Comparison of ENCODE assay signal across 18 cellular contexts in the genomic region with DNA sequence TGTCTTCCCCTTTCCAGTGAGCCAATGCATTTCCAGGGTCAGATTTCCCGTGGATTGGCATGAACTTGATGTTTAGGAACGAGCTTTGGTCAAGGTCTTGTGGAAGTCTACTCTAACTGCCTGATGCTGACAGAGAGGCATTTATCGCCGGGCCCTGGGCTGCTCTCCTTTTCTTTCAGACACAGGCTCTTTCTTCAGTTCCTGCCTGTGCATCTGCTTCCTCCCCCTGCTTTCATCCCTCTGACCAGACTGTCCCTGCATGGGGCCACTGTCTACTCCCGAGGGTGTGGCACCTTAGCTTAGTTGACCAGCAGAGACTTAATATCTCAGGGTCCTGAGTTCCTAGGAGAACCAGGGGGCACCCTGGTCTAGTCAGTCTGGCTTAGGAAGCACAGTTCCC.
"Had no signal": no experiment of that assay in that cellular context is flagged by ENCODE, and none has a peak within 500 bp of the region (broad histone marks: within the 10 kb centered on the region; RNA-seq: fewer than 3 reads in every experiment).

No MANE protein-coding gene starts in this region.

- H3K36me3 ChIP-seq: suprapubic skin, tibial nerve had no signal

- FAIRE-seq: bronchial epithelial cell, endometrium had no signal

- H3K27ac ChIP-seq: hepatocyte, suprapubic skin, tibial nerve had no signal

- H3K4me1 ChIP-seq: tibial nerve had no signal

- H3K27me3 ChIP-seq: hepatocyte, suprapubic skin, tibial nerve had no signal

- H3K4me2 ChIP-seq: hepatocyte had no signal

- H3K9me3 ChIP-seq: mucosa of descending colon, suprapubic skin, tibial nerve had no signal

- DNase-seq: activated CD4-positive, alpha-beta memory T cell treated with anti-CD3 and anti-CD28 coated beads for 36 hours; activated CD4-positive, alpha-beta T cell treated with anti-CD3 and anti-CD28 coated beads for 48 hours; activated effector memory CD4-positive, alpha-beta T cell treated with anti-CD3 and anti-CD28 coated beads, Interleukin-2, amount 50 U/mL, for 16 hours; activated naive CD4-positive, alpha-beta T cell treated with anti-CD3 and anti-CD28 coated beads, Interleukin-2, amount 10 ng/mL, durations not matched to agents 7 days and 5 days; activated T-cell treated with anti-CD3 and anti-CD28 coated beads, Interleukin-2, amount 50 U/mL, for 72 hours; cortex of kidney; immature natural killer cell; kidney glomerular epithelial cell; mesenchymal stem cell; mucosa of descending colon; stimulated activated CD4-positive, alpha-beta T cell treated with anti-CD3 and anti-CD28 coated beads, Interleukin-2, amount 100 ng/mL, for 24 hours; stimulated activated naive CD8-positive, alpha-beta T cell treated with anti-CD3 and anti-CD28 coated beads, Interleukin-15, amount 100 ng/mL, for 72 hours had no signal

- H3K4me3 ChIP-seq: hepatocyte, mucosa of descending colon, suprapubic skin, tibial nerve had no signal

- H2AFZ ChIP-seq: hepatocyte had no signal

- ATAC-seq: activated T-cell treated with anti-CD3 and anti-CD28 coated beads, Interleukin-2, amount 50 U/mL, for 72 hours; mucosa of descending colon; stimulated activated effector memory CD8-positive, alpha-beta T cell treated with anti-CD3 and anti-CD28 coated beads, Interleukin-12 subunit alpha, Interleukin-12 subunit beta, amount 100 ng/mL, for 72 hours; stimulated activated naive CD8-positive, alpha-beta T cell treated with anti-CD3 and anti-CD28 coated beads, Interleukin-15, amount 100 ng/mL, for 72 hours had no signal
